In the genomic region with DNA sequence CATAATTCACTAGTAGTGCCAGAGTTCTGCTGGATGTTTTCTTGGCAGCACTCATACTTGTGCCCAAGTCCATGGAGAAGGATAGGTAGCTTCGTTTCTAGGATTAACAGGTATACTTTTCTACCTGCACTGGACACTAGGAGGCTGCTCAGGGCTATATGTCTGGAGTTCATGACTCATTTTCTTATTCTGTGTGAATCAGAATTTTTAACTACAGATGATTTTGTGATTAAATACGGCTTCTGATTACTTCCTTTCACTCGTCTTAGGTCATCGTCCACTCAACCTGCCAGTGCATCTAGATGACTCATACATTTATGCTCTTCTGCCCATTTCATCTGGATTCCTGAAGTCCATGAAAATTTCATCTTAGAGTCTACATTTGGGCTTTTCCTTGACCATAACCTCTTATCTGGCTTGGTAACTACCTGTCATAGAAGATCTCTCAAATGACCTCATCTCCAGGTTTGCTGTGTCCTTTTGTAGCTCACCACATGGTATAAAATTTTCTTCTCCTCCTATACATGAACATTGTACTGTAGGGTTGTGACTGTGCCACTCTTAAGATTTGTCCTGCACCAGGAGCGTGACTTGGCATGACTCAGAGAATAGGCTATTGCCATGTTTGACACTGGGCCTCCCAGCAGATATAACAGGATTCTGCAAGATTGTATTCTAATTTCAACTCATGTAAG, we compare ENCODE assay signal across 1 cellular context.
TF ChIP-seq lines count a peak whose summit lies in the region.

No MANE protein-coding gene starts in this region.

TF ChIP-seq in neural cell, 6 proteins besides CTCF, POLR2A, EP300 and RAD21 (continued from another document):
- TF ChIP-seq, protein P1, sequence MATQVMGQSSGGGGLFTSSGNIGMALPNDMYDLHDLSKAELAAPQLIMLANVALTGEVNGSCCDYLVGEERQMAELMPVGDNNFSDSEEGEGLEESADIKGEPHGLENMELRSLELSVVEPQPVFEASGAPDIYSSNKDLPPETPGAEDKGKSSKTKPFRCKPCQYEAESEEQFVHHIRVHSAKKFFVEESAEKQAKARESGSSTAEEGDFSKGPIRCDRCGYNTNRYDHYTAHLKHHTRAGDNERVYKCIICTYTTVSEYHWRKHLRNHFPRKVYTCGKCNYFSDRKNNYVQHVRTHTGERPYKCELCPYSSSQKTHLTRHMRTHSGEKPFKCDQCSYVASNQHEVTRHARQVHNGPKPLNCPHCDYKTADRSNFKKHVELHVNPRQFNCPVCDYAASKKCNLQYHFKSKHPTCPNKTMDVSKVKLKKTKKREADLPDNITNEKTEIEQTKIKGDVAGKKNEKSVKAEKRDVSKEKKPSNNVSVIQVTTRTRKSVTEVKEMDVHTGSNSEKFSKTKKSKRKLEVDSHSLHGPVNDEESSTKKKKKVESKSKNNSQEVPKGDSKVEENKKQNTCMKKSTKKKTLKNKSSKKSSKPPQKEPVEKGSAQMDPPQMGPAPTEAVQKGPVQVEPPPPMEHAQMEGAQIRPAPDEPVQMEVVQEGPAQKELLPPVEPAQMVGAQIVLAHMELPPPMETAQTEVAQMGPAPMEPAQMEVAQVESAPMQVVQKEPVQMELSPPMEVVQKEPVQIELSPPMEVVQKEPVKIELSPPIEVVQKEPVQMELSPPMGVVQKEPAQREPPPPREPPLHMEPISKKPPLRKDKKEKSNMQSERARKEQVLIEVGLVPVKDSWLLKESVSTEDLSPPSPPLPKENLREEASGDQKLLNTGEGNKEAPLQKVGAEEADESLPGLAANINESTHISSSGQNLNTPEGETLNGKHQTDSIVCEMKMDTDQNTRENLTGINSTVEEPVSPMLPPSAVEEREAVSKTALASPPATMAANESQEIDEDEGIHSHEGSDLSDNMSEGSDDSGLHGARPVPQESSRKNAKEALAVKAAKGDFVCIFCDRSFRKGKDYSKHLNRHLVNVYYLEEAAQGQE (IDR thresholded peaks at IDR 0.05; ENCODE audit: borderline replicate concordance) = no peak
